ENCODE assay signal across 8 cellular contexts in the genomic region with DNA sequence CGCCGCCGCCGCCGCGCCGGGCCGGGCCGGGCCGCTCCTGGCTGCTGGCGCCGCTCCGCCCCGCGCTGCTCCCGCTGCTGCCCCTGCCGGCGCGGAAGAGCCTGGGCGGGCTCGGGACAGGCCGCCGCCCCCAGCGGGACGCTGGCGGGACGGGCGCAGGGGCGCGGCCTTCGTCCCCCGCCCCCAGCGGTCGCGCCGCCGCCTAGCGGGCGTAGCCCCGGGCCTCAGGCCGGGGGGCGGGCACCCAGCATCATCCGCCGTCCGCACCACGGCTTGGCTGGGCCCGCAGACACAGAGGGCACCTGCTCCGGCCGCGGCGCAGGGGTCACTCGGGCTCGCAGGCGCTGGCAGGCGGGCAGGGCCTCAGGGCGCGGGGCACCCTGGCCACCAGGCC. TPM values are rescaled to one million over a fixed set of nuclear protein-coding genes. Genes with fewer than 3 reads are reported as not detected.
DNase-seq lines count a peak whose midpoint lies in the region; ATAC-seq and TF ChIP-seq lines count a peak whose summit lies in the region.

Gene AMFR (minus strand): TSS at position 107 of the 394 bp plus-strand sequence. CDS start 218 bp downstream, outside the sequence.

- H3K27ac ChIP-seq in colonic mucosa = peak within 1 kb of the TSS; percentile 72

- H3K36me3 ChIP-seq in colonic mucosa = no peaks in the 10 kb centered on the region

- H3K9ac ChIP-seq in colonic mucosa (ENCODE audit: low read depth in 2 of 2, low read length in 2 of 2) = peak within 1 kb of the TSS; percentile 78 to 95

- ATAC-seq in HG02610 (IDR thresholded peaks at IDR 0.05; ENCODE audit: unreplicated experiment) = peak; percentile 82
- ATAC-seq in left colon = peak; percentile 86

- no peak for TF ChIP-seq CTCF in colonic mucosa (IDR thresholded peaks at IDR 0.05)

- H3K4me3 ChIP-seq in colonic mucosa = peak within 1 kb of the TSS; percentile 86

- no peaks in the 10 kb centered on the region for H3K27me3 ChIP-seq in colonic mucosa

- H3K9me3 ChIP-seq in colonic mucosa = no peaks in the 10 kb centered on the region

- intact Hi-C loops in colonic mucosa (cut with DNase I) = no loop called here
- intact Hi-C loops in left colon (cut with DNase I, micrococcal nuclease) = no loop called here

- H3K4me1 ChIP-seq in colonic mucosa = peaks cover 15% of the 10 kb centered on the region

- DNase-seq in NCI-H82 (lab: John Stamatoyannopoulos, UW) (peak; percentile 78), NCI-H82 treated with DMSO at 0.1 percent for 48 hours (lab: John Stamatoyannopoulos, UW; ENCODE audit: unreplicated experiment) (no peak), NCI-H1105 (lab: John Stamatoyannopoulos, UW) (peak; percentile 75), colonic mucosa (peak; percentile 51), left colon (peak; percentile 55 to 73)
- DNase-seq in activated CD4-positive, alpha-beta T cell treated with anti-CD3 and anti-CD28 coated beads for 1 hour = peak; percentile 47
- peak; percentile 21 to 50 (median 32) for DNase-seq in stimulated activated CD4-positive, alpha-beta T cell treated with anti-CD3 and anti-CD28 coated beads, Interleukin-1b, Interleukin-23, amount 100 ng/mL, for 24 hours (ENCODE audit: low read depth in 4 of 4, low spot score in 1 of 4)

RNA-seq across cellular contexts. Expression of gene AMFR, which starts in this region (rescaled TPM):
- 10 to 100 TPM; 68.7 to 92.4 TPM for total RNA-seq in colonic mucosa
- total RNA-seq in left colon = 100 to 1,000 TPM in 1 of 2 donors, 10 to 100 TPM in 1; 87.2 to 111 TPM
